Comparison of ENCODE assay signal across 1 cellular context in genomic region chr10:71835671-71836593, GRCh38.
A peak's percentile ranks its signal among the peaks of the same experiment; 100 is the strongest.
TF ChIP-seq lines count a peak whose summit lies in the region.

No MANE protein-coding gene starts in this region.

TF ChIP-seq in GM12878, 131 proteins besides CTCF, POLR2A, EP300 and RAD21 (continued from another document and continues in another):
- TF ChIP-seq POU2F2 (IDR thresholded peaks at IDR 0.05; ENCODE audit: borderline replicate concordance, low read depth, low read length), result peak; percentile 97
- TF ChIP-seq TBL1XR1 (IDR thresholded peaks at IDR 0.05; ENCODE audit: low read depth, low read length), result peak; percentile 97
- peak; percentile 98 for TF ChIP-seq FOXM1 (IDR thresholded peaks at IDR 0.05; ENCODE audit: low read depth, low read length)
- no peak; the same call in 1 of the 2 replicates for TF ChIP-seq USF2 (IDR thresholded peaks at IDR 0.05; ENCODE audit: borderline replicate concordance, low read depth, low read length)
- TF ChIP-seq ZBED1 (IDR thresholded peaks at IDR 0.05; ENCODE audit: borderline replicate concordance), result peak; percentile 89
- TF ChIP-seq BCLAF1 (IDR thresholded peaks at IDR 0.05), result no peak
- TF ChIP-seq YY1 (IDR thresholded peaks at IDR 0.05; ENCODE audit: low read depth, low read length), result peak; percentile 55; the same call in 1 of the 2 replicates
- no peak for TF ChIP-seq NR2C2 (IDR thresholded peaks at IDR 0.05; ENCODE audit: borderline replicate concordance, control insufficient read depth, insufficient read length, low read depth)
- peak; percentile 100 for TF ChIP-seq MEF2B (IDR thresholded peaks at IDR 0.05; ENCODE audit: partially characterized antibody, poor library complexity, severe bottlenecking)
- no peak for TF ChIP-seq ZNF622 (IDR thresholded peaks at IDR 0.05)
- TF ChIP-seq CHD2 (IDR thresholded peaks at IDR 0.05; ENCODE audit: borderline replicate concordance, low read depth, low read length), result peak; percentile 82
- no peak; the same call in 1 of the 2 replicates for TF ChIP-seq TCF7 (IDR thresholded peaks at IDR 0.05; ENCODE audit: borderline replicate concordance)
- peak; percentile 91 for TF ChIP-seq JUND (IDR thresholded peaks at IDR 0.05; ENCODE audit: low read depth, low read length)
- peak; percentile 90 for TF ChIP-seq RCOR1 (conservative IDR thresholded peaks at IDR 0.05; ENCODE audit: low read depth, low read length)
- TF ChIP-seq BRCA1 (IDR thresholded peaks at IDR 0.05; ENCODE audit: low read depth, low read length), result no peak
- TF ChIP-seq NRF1 (conservative IDR thresholded peaks at IDR 0.05; ENCODE audit: low read depth, low read length), result no peak; the same call in 1 of the 2 replicates
- no peak for TF ChIP-seq LARP7 (IDR thresholded peaks at IDR 0.05)
- TF ChIP-seq MXI1 (IDR thresholded peaks at IDR 0.05; ENCODE audit: low read depth, low read length), result peak; percentile 28; the same call in 1 of the 2 replicates
- peak; percentile 92 for TF ChIP-seq MTA2 (IDR thresholded peaks at IDR 0.05; ENCODE audit: low read depth)
- TF ChIP-seq NFYA (IDR thresholded peaks at IDR 0.05; ENCODE audit: borderline replicate concordance, low read depth, low read length), result no peak
- peak; percentile 96 for TF ChIP-seq GATAD2B (conservative IDR thresholded peaks at IDR 0.05; ENCODE audit: low read depth)
- 0 out of 2 replicates have a peak, but pooled peaks have one; percentile 62 for TF ChIP-seq SREBF1 (IDR thresholded peaks at IDR 0.05; ENCODE audit: low read length)
- TF ChIP-seq GABPA (IDR thresholded peaks at IDR 0.05; ENCODE audit: low read depth), result peak; percentile 60; the same call in 1 of the 2 replicates
- 0 out of 4 replicates have a peak, but pooled peaks of 1 of the 2 experiments have one; percentile 47 for TF ChIP-seq SRF (IDR thresholded peaks at IDR 0.05; ENCODE audit: low read depth in 2 of 2, low read length in 2 of 2)
- TF ChIP-seq E2F8 (IDR thresholded peaks at IDR 0.05; ENCODE audit: low read depth, partially characterized antibody), result no peak
- TF ChIP-seq FOS (IDR thresholded peaks at IDR 0.05; ENCODE audit: borderline replicate concordance, extremely low read depth, insufficient read length), result no peak
- TF ChIP-seq ZBTB33 (IDR thresholded peaks at IDR 0.05), result no peak
- no peak; the same call in 1 of the 2 replicates for TF ChIP-seq ZNF592 (IDR thresholded peaks at IDR 0.05)
- peak; percentile 98 for TF ChIP-seq CBFB (IDR thresholded peaks at IDR 0.05; ENCODE audit: low read depth)
- TF ChIP-seq ATF3 (IDR thresholded peaks at IDR 0.05; ENCODE audit: borderline replicate concordance, extremely low read depth, low read depth, low read length), result no peak
- TF ChIP-seq USF1 (IDR thresholded peaks at IDR 0.05; ENCODE audit: borderline replicate concordance, extremely low read length, insufficient read depth, low read depth, low read length), result no peak
- 0 out of 2 replicates have a peak, but pooled peaks have one; percentile 69 for TF ChIP-seq STAT3 (IDR thresholded peaks at IDR 0.05; ENCODE audit: low read depth, low read length)
- TF ChIP-seq DPF2 (IDR thresholded peaks at IDR 0.05), result peak; percentile 98
- TF ChIP-seq NR2C1 (IDR thresholded peaks at IDR 0.05), result no peak
- TF ChIP-seq POLR2AphosphoS5 (IDR thresholded peaks at IDR 0.05; ENCODE audit: low read length), result no peak
- no peak for TF ChIP-seq E4F1 (IDR thresholded peaks at IDR 0.05; ENCODE audit: borderline replicate concordance, partially characterized antibody)
- peak; percentile 24 for TF ChIP-seq RELA (IDR thresholded peaks at IDR 0.05; ENCODE audit: borderline replicate concordance, partially characterized antibody)
- no peak for TF ChIP-seq ZBTB4 (CRISPR knock-in tag; IDR thresholded peaks at IDR 0.05)
- peak; percentile 97; the same call in 1 of the 2 replicates for TF ChIP-seq MTA3 (IDR thresholded peaks at IDR 0.05; ENCODE audit: borderline replicate concordance, low read length)
- peak; percentile 90 for TF ChIP-seq CBX5 (IDR thresholded peaks at IDR 0.05; ENCODE audit: low read depth)
- no peak for TF ChIP-seq CHD1 (IDR thresholded peaks at IDR 0.05; ENCODE audit: low read depth, low read length)
- no peak for TF ChIP-seq HDAC2 (IDR thresholded peaks at IDR 0.05)
- TF ChIP-seq SMARCA5 (IDR thresholded peaks at IDR 0.05), result 0 out of 2 replicates have a peak, but pooled peaks have one; percentile 14
